Comparison of ENCODE assay signal across 28 cellular contexts in genomic region chr3:142444343-142444742, GRCh38.
"Had no signal": no experiment of that assay in that cellular context is flagged by ENCODE, and none has a peak within 500 bp of the region (broad histone marks: within the 10 kb centered on the region; RNA-seq: fewer than 3 reads in every experiment).

No MANE protein-coding gene starts in this region.

- H3K9me3 ChIP-seq: gastrocnemius medialis, ovary, prostate gland, sigmoid colon, upper lobe of left lung had no signal

- H3K4me3 ChIP-seq: gastrocnemius medialis, ovary, prostate gland, sigmoid colon, upper lobe of left lung had no signal

- DNase-seq: activated CD4-positive, alpha-beta T cell treated with anti-CD3 and anti-CD28 coated beads for 36 hours; activated CD4-positive, alpha-beta T cell treated with anti-CD3 and anti-CD28 coated beads, Interleukin-2, amount 50 U/mL, for 48 hours; activated CD4-positive, CD25-positive, alpha-beta regulatory T cell; activated CD8-positive, alpha-beta memory T cell treated with anti-CD3 and anti-CD28 coated beads, Interleukin-2, amount 50 U/mL, for 48 hours; activated naive CD4-positive, alpha-beta T cell; activated naive CD8-positive, alpha-beta T cell treated with anti-CD3 and anti-CD28 coated beads for 36 hours; activated T-cell treated with anti-CD3 and anti-CD28 coated beads, Interleukin-2, amount 50 U/mL, for 48 hours; brain microvascular endothelial cell; cortex of kidney; effector memory CD8-positive, alpha-beta T cell; erythroblast; gastrocnemius medialis; glutamatergic neuron; hippocampal formation; left cardiac atrium; left ventricle myocardium superior; naive B cell; nephron progenitor cell; ovary; retina; sigmoid colon; small intestine; stimulated activated CD4-positive, alpha-beta T cell treated with anti-CD3 and anti-CD28 coated beads, Interleukin-4, amount 100 ng/mL, for 24 hours; substantia nigra; upper lobe of left lung had no signal

- H3K27ac ChIP-seq: brain microvascular endothelial cell, gastrocnemius medialis, ovary, prostate gland, sigmoid colon, upper lobe of left lung had no signal

- ATAC-seq: activated CD4-positive, alpha-beta T cell treated with anti-CD3 and anti-CD28 coated beads for 36 hours; effector memory CD8-positive, alpha-beta T cell; gastrocnemius medialis; left cardiac atrium; left ventricle myocardium superior; stimulated activated effector memory CD8-positive, alpha-beta T cell treated with anti-CD3 and anti-CD28 coated beads, Interleukin-12 subunit alpha, Interleukin-12 subunit beta, amount 100 ng/mL, for 72 hours had no signal

- H3K9me3 Mint-ChIP-seq: activated naive CD8-positive, alpha-beta T cell treated with anti-CD3 and anti-CD28 coated beads for 36 hours; effector memory CD8-positive, alpha-beta T cell; stimulated activated effector memory CD8-positive, alpha-beta T cell treated with anti-CD3 and anti-CD28 coated beads, Interleukin-12 subunit alpha, Interleukin-12 subunit beta, amount 100 ng/mL, for 72 hours; stimulated activated naive CD8-positive, alpha-beta T cell treated with anti-CD3 and anti-CD28 coated beads, Interleukin-15, Interleukin-2, amounts not matched to agents 100 ng/mL and 50 ng/mL, for 24 hours had no signal

- H3K4me3 Mint-ChIP-seq: nephron progenitor cell had no signal

- H3K27me3 Mint-ChIP-seq: activated CD4-positive, alpha-beta T cell treated with anti-CD3 and anti-CD28 coated beads for 36 hours; activated naive CD8-positive, alpha-beta T cell treated with anti-CD3 and anti-CD28 coated beads for 36 hours; effector memory CD8-positive, alpha-beta T cell; naive B cell; stimulated activated naive CD8-positive, alpha-beta T cell treated with anti-CD3 and anti-CD28 coated beads, Interleukin-15, Interleukin-2, amounts not matched to agents 100 ng/mL and 50 ng/mL, for 24 hours had no signal

- H3K27me3 ChIP-seq: brain microvascular endothelial cell, gastrocnemius medialis, ovary, sigmoid colon, upper lobe of left lung had no signal

- H3K36me3 ChIP-seq: gastrocnemius medialis, ovary, prostate gland, sigmoid colon, upper lobe of left lung had no signal
